Comparison of ENCODE assay signal across 31 cellular contexts in the genomic region with DNA sequence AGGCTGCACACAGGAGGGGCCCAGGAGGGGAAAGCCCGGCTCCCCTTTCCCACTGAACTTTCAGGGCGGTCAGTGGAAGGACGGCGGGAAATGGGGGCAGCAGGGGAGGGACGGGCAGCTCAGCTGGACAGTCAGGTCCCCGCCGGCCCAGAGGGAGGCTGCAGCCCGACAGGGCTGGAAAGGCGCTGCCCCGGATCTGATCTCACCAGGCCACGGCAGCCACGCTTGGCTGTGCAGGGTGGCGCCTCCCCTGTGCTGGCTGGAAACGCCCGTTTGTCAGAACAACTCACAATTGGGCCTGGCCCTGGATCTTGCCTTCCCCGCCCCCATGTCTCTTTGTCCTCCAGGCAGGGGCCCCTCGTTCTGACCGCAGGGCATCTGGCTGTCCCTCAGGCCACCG. TPM values are rescaled to one million over a fixed set of nuclear protein-coding genes. Genes with fewer than 3 reads are reported as not detected.
DNase-seq lines count a peak whose midpoint lies in the region; ATAC-seq, FAIRE-seq and TF ChIP-seq lines count a peak whose summit lies in the region.
"Had no signal": no experiment of that assay in that cellular context is flagged by ENCODE, and none has a peak within 500 bp of the region (broad histone marks: within the 10 kb centered on the region; RNA-seq: fewer than 3 reads in every experiment).

No MANE protein-coding gene starts in this region.

- H3K23ac ChIP-seq in mesenchymal stem cell (ENCODE audit: low read length in 2 of 2), result no peak overlapping the region

- POLR2A ChIA-PET in HepG2 (lab: Yijun Ruan, JAX), result no interaction called here

- no peak overlapping the region for H3K18ac ChIP-seq in mesenchymal stem cell (ENCODE audit: low read depth in 1 of 2, low read length in 2 of 2)

- TF ChIP-seq POLR2A in HepG2 (IDR thresholded peaks at IDR 0.05; ENCODE audit: insufficient read depth in 1 of 2, low read depth in 2 of 2, low read length in 2 of 2), result no peak
- no peak for TF ChIP-seq POLR2A in right lobe of liver (IDR thresholded peaks at IDR 0.05)

- H2BK120ac ChIP-seq in mesenchymal stem cell (ENCODE audit: low read depth, low read length), result no peak overlapping the region

- no peak overlapping the region for H2AFZ ChIP-seq in HepG2 (ENCODE audit: low read length)
- H2AFZ ChIP-seq in mesenchymal stem cell (ENCODE audit: low read depth, low read length), result no peak overlapping the region

- H3K79me1 ChIP-seq in mesenchymal stem cell (replicated peaks; ENCODE audit: low read length, poor library complexity, severe bottlenecking), result no peaks in the 10 kb centered on the region

- H3K4me1 ChIP-seq in HepG2 (ENCODE audit: insufficient read depth, low read length), result no peaks in the 10 kb centered on the region
- H3K4me1 ChIP-seq in right lobe of liver, result no peaks in the 10 kb centered on the region
- no peaks in the 10 kb centered on the region for H3K4me1 ChIP-seq in mesenchymal stem cell (ENCODE audit: control insufficient read depth, insufficient read depth, low read depth, low read length)
- H3K4me1 ChIP-seq in small intestine (ENCODE audit: control insufficient read depth in 2 of 2, insufficient read depth in 1 of 2, low read depth in 1 of 2, low read length in 1 of 2), result no peaks in the 10 kb centered on the region
- H3K4me1 ChIP-seq: upper lobe of left lung had no signal

- BruUV-seq in HepG2 (replicated peaks; lab: Mats Ljungman, UMichigan), result no TSS peak

- H3K9me3 ChIP-seq in HepG2 (ENCODE audit: low read length), result no peaks in the 10 kb centered on the region
- H3K9me3 ChIP-seq in right lobe of liver, result no peaks in the 10 kb centered on the region
- no peaks in the 10 kb centered on the region for H3K9me3 ChIP-seq in mesenchymal stem cell (ENCODE audit: control insufficient read depth, low read length)
- H3K9me3 ChIP-seq in small intestine (ENCODE audit: control insufficient read depth, low read depth), result no peaks in the 10 kb centered on the region
- H3K9me3 ChIP-seq: body of pancreas, ovary, upper lobe of left lung had no signal

- no peak overlapping the region for H4K8ac ChIP-seq in mesenchymal stem cell (ENCODE audit: low read length)

- no peak overlapping the region for H3K4me2 ChIP-seq in HepG2 (ENCODE audit: low read depth, low read length)
- no peak overlapping the region for H3K4me2 ChIP-seq in mesenchymal stem cell (ENCODE audit: low read length, poor library complexity, severe bottlenecking)

- no peak for TF ChIP-seq RAD21 in HepG2 (CRISPR knock-in tag; IDR thresholded peaks at IDR 0.05)

- H4K20me1 ChIP-seq in HepG2 (ENCODE audit: insufficient read depth, low read length), result no peaks in the 10 kb centered on the region

- TF ChIP-seq CTCF in HepG2 (CRISPR knock-in tag; IDR thresholded peaks at IDR 0.05), result no peak
- TF ChIP-seq CTCF in right lobe of liver (IDR thresholded peaks at IDR 0.05), result no peak

- no peak overlapping the region for H2BK12ac ChIP-seq in mesenchymal stem cell (ENCODE audit: low read length in 2 of 2)

- H3K9ac ChIP-seq in HepG2 (ENCODE audit: insufficient read depth, low read depth, low read length) (no peak overlapping the region), mesenchymal stem cell (ENCODE audit: low read length) (peak overlapping the region; percentile 63)

- FAIRE-seq in HepG2 (lab: Jason Lieb, UNC), result no peak
- no peak for FAIRE-seq in small intestine (lab: Jason Lieb, UNC)
- FAIRE-seq: frontal cortex, G401.6 had no signal

- H3K4me3 ChIP-seq in HepG2 (replicated peaks in 1 of 3; ENCODE audit: insufficient read depth in 1 of 3, low read depth in 2 of 3, low read length in 3 of 3) (no peak overlapping the region), right lobe of liver (no peak overlapping the region), mesenchymal stem cell (ENCODE audit: insufficient read depth in 1 of 2, low read depth in 1 of 2, low read length in 2 of 2) (no peak overlapping the region), small intestine (ENCODE audit: low read depth in 1 of 2, low read length in 2 of 2) (no peak overlapping the region)
- H3K4me3 ChIP-seq: body of pancreas, ovary, upper lobe of left lung had no signal

- DNase-seq in HepG2 (ENCODE audit: low spot score) (no peak), right lobe of liver (no peak), Right ventricle myocardium superior (peak; percentile 70), mesenchymal stem cell (no peak), NCI-H345 treated with DMSO at 0.1 percent for 48 hours (lab: John Stamatoyannopoulos, UW; ENCODE audit: unreplicated experiment) (no peak), Kasumi-1 (lab: John Stamatoyannopoulos, UW) (no peak), small intestine (no peak)
- DNase-seq: 8988T; activated CD4-positive, alpha-beta memory T cell treated with anti-CD3 and anti-CD28 coated beads, Interleukin-2, amount 10 ng/mL, durations not matched to agents 7 days and 5 days; activated effector memory CD4-positive, alpha-beta T cell treated with anti-CD3 and anti-CD28 coated beads, Interleukin-2, amount 50 U/mL, for 16 hours; activated naive CD8-positive, alpha-beta T cell treated with anti-CD3 and anti-CD28 coated beads, Interleukin-2, amount 50 U/mL, for 24 hours; activated T-cell treated with anti-CD3 and anti-CD28 coated beads for 4 hours; AML-193; body of pancreas; CD4-positive, alpha-beta memory T cell; effector CD4-positive, alpha-beta T cell; KG1; naive B cell; NCI-H1436 treated with DMSO at 0.1 percent for 48 hours; NCI-H524; NK-92 treated with Interleukin-12 subunit alpha and Interleukin-12 subunit beta, amount 100 ng/mL, for 24 hours; ovary; stimulated activated CD8-positive, alpha-beta memory T cell treated with anti-CD3 and anti-CD28 coated beads, Interleukin-4, amount 100 ng/mL, for 48 hours had no signal

- CTCF ChIA-PET in HepG2 (lab: Yijun Ruan, JAX; ENCODE audit: low intra/inter-chr PET ratio, low total read pairs), result no interaction called here

- H3K36me3 ChIP-seq in HepG2 (replicated peaks in 1 of 2; ENCODE audit: control insufficient read depth in 1 of 2, insufficient read depth in 2 of 2, low read length in 2 of 2) (no peaks in the 10 kb centered on the region), right lobe of liver (no peaks in the 10 kb centered on the region), mesenchymal stem cell (ENCODE audit: control insufficient read depth in 1 of 2, insufficient read depth in 2 of 2, low read depth in 1 of 2, low read length in 2 of 2) (no peaks in the 10 kb centered on the region), small intestine (ENCODE audit: control insufficient read depth in 2 of 2, insufficient read depth in 2 of 2, low read length in 2 of 2) (no peaks in the 10 kb centered on the region)
- H3K36me3 ChIP-seq: ovary, upper lobe of left lung had no signal

- H3K27ac ChIP-seq in HepG2 (ENCODE audit: extremely low read length, insufficient read depth, low read length) (no peak overlapping the region), right lobe of liver (no peak overlapping the region), mesenchymal stem cell (ENCODE audit: low read length, poor library complexity, severe bottlenecking) (no peak overlapping the region), small intestine (ENCODE audit: low read depth in 1 of 2, low read length in 1 of 2) (no peak overlapping the region)
- H3K27ac ChIP-seq: body of pancreas, ovary, upper lobe of left lung had no signal

- H4K91ac ChIP-seq in mesenchymal stem cell (ENCODE audit: low read length), result no peak overlapping the region

- TF ChIP-seq EP300 in HepG2 (IDR thresholded peaks at IDR 0.05; ENCODE audit: low read depth in 2 of 2, low read length in 2 of 2) (no peak), HepG2 (CRISPR knock-in tag; IDR thresholded peaks at IDR 0.05; ENCODE audit: borderline replicate concordance) (no peak)

- H2BK15ac ChIP-seq in mesenchymal stem cell (ENCODE audit: low read depth, poor library complexity, severe bottlenecking), result no peak overlapping the region

- no peak overlapping the region for H3K4ac ChIP-seq in mesenchymal stem cell (ENCODE audit: low read depth in 1 of 2, low read length in 2 of 2)

- ATAC-seq in HepG2, result peak; percentile 43
- no peak for ATAC-seq in right lobe of liver
- ATAC-seq in Right ventricle myocardium superior (ENCODE audit: poor library complexity), result peak; percentile 72
- no peak for ATAC-seq in HG03175 (IDR thresholded peaks at IDR 0.05; ENCODE audit: unreplicated experiment)
- ATAC-seq: activated CD4-positive, CD25-positive, alpha-beta regulatory T cell treated with anti-CD3 and anti-CD28 coated beads, Interleukin-2, amount 50 U/mL, for 24 hours; activated naive CD8-positive, alpha-beta T cell treated with anti-CD3 and anti-CD28 coated beads, Interleukin-2, amount 50 U/mL, for 24 hours; body of pancreas had no signal

- intact Hi-C loops in HepG2 (cut with micrococcal nuclease; ENCODE audit: unreplicated experiment) (no loop called here), right lobe of liver (cut with DNase I) (no loop called here), Right ventricle myocardium superior (cut with DNase I) (no loop called here)

- H3K27me3 ChIP-seq in HepG2 (ENCODE audit: control insufficient read depth in 1 of 2, insufficient read depth in 2 of 2, low read length in 2 of 2) (peaks cover 29 to 85% of the 10 kb centered on the region in 2 experiments; a peak in 4 of 5 replicates), right lobe of liver (peaks cover 0 to 3% of the 10 kb centered on the region in 2 donors), mesenchymal stem cell (ENCODE audit: control insufficient read depth in 1 of 2, insufficient read depth in 1 of 2, low read length in 2 of 2) (peaks cover 5 to 23% of the 10 kb centered on the region in 2 experiments), small intestine (ENCODE audit: control insufficient read depth in 2 of 2, insufficient read depth in 2 of 2, low read length in 2 of 2) (no peaks in the 10 kb centered on the region)
- H3K27me3 ChIP-seq: ovary had no signal

- no peak overlapping the region for H2BK5ac ChIP-seq in mesenchymal stem cell (ENCODE audit: low read depth, low read length, poor library complexity, severe bottlenecking)

- no peak overlapping the region for H3K14ac ChIP-seq in mesenchymal stem cell (ENCODE audit: low read length in 2 of 2)

- H3K79me2 ChIP-seq in HepG2 (ENCODE audit: insufficient read depth, low read length), result no peaks in the 10 kb centered on the region

- H2AK5ac ChIP-seq in mesenchymal stem cell (ENCODE audit: low read length, severe bottlenecking), result no peak overlapping the region

- in situ Hi-C loops in HepG2 (cut with HindIII; ENCODE audit: extremely low pct_ligation_motif_present, low pct_unique_long_range_greater_than_20kb), result no loop called here

- 20% methylated on average over 5 of the region's 19 CpGs for WGBS in HepG2 (ENCODE audit: low lambda C conversion rate)
- 59% methylated on average over 5 of the region's 19 CpGs for WGBS in right lobe of liver (ENCODE audit: insufficient coverage, low coverage, low lambda C conversion rate, missing lambda C conversion rate)
- 84% methylated on average over 19 of the region's 19 CpGs for whole genome bisulfite sequencing in mesenchymal stem cell
- WGBS in small intestine, 3 donors, result 68 to 73% (median 71%) methylated on average over 19 of the region's 19 CpGs

RNA-seq across cellular contexts. Expression of gene ADGRA1, which starts 43.2 kb away (rescaled TPM):
- total RNA-seq in HepG2 (2016; rRNA removed; fragmentation: Illumina TruSeq; extraction: Trizol), result not detected in 2 replicates
- not detected in 2 replicates for total RNA-seq in HepG2 (2016; cell fraction: cytosol; rRNA removed; fragmentation: Illumina TruSeq; extraction: Trizol; ENCODE audit: low read depth)
- not detected in 2 replicates for total RNA-seq in HepG2 (2016; cell fraction: insoluble cytoplasmic fraction; rRNA removed; fragmentation: Illumina TruSeq; extraction: Trizol)
- not detected in 2 replicates for total RNA-seq in HepG2 (2016; cell fraction: membrane; rRNA removed; fragmentation: Illumina TruSeq; extraction: Trizol)
- not detected in 2 replicates for total RNA-seq in HepG2 (2016; cell fraction: nucleus; rRNA removed; fragmentation: Illumina TruSeq; extraction: Trizol)
- polyA plus RNA-seq in HepG2 (2011; rRNA removed), result not detected in 2 replicates
- not detected in 2 replicates for polyA plus RNA-seq in HepG2 (2011; cell fraction: cytosol; rRNA removed)
- not detected in 2 replicates for polyA plus RNA-seq in HepG2 (2011; cell fraction: nucleus; rRNA removed)
- not detected in 2 replicates for polyA plus RNA-seq in HepG2 (2012)
- polyA plus RNA-seq in HepG2 (2016; cell fraction: cytosol; fragmentation: Illumina TruSeq; extraction: Trizol; ENCODE audit: low read depth), result not detected in 2 replicates
- polyA plus RNA-seq in HepG2 (2016; cell fraction: insoluble cytoplasmic fraction; fragmentation: Illumina TruSeq; extraction: Trizol; ENCODE audit: low read depth), result not detected in 2 replicates
- polyA plus RNA-seq in HepG2 (2016; cell fraction: membrane; fragmentation: Illumina TruSeq; extraction: Trizol; ENCODE audit: low read depth), result not detected in 2 replicates
- not detected in 2 replicates for polyA plus RNA-seq in HepG2 (2016; cell fraction: nucleus; fragmentation: Illumina TruSeq; extraction: Trizol; ENCODE audit: insufficient read depth, low read depth)
- not detected in 2 replicates for polyA minus RNA-seq in HepG2 (2011; rRNA and poly(A)+ RNA removed; ENCODE audit: low replicate concordance)
- polyA minus RNA-seq in HepG2 (2011; cell fraction: cytosol; rRNA and poly(A)+ RNA removed), result not detected in 2 replicates
- not detected in 2 replicates for polyA minus RNA-seq in HepG2 (2011; cell fraction: nucleus; rRNA and poly(A)+ RNA removed)
- under 1 TPM in 5 of 6 experiments, not detected in 1; 0.10 to 0.46 (median 0.16) TPM for total RNA-seq in right lobe of liver
- total RNA-seq in Right ventricle myocardium superior, result not detected
- polyA plus RNA-seq in mesenchymal stem cell (2013, experiment 1 of 2), result not detected
- not detected for polyA plus RNA-seq in mesenchymal stem cell (2013, experiment 2 of 2)
- under 1 TPM in 1 of 3 donors, not detected in 2; 0.10 TPM for polyA plus RNA-seq in small intestine
- total RNA-seq: activated CD4-positive, alpha-beta memory T cell treated with anti-CD3 and anti-CD28 coated beads, Interleukin-2, amount 10 ng/mL, durations not matched to agents 7 days and 5 days; CD4-positive, alpha-beta memory T cell; epithelial cell of proximal tubule; kidney epithelial cell; mesenteric fat pad had no signal
- polyA plus RNA-seq: CD4-positive, alpha-beta memory T cell; ovary had no signal

Comparison
In these comparisons a context has a peak if more than half of its experiments do, and no peak if none do; other contexts are left out.
1. ATAC-seq: peak in HepG2 (single experiment) and Right ventricle myocardium superior (single experiment); none in right lobe of liver (0 of 4) and HG03175 (single experiment).